1 cellular context compared by ENCODE assay signal in genomic region chr2:198712485-198712884, GRCh38.
TF ChIP-seq lines count a peak whose summit lies in the region.

No MANE protein-coding gene starts in this region.

TF ChIP-seq in GM12878, 131 proteins besides CTCF, POLR2A, EP300 and RAD21 (continued from another document):
- no peak for TF ChIP-seq ZBTB33 (IDR thresholded peaks at IDR 0.05)
- no peak for TF ChIP-seq SRF (IDR thresholded peaks at IDR 0.05; ENCODE audit: low read depth in 2 of 2, low read length in 2 of 2)
- no peak for TF ChIP-seq GATAD2B (conservative IDR thresholded peaks at IDR 0.05; ENCODE audit: low read depth)
- TF ChIP-seq PML (IDR thresholded peaks at IDR 0.05; ENCODE audit: low read length): no peak
- TF ChIP-seq, protein P1, sequence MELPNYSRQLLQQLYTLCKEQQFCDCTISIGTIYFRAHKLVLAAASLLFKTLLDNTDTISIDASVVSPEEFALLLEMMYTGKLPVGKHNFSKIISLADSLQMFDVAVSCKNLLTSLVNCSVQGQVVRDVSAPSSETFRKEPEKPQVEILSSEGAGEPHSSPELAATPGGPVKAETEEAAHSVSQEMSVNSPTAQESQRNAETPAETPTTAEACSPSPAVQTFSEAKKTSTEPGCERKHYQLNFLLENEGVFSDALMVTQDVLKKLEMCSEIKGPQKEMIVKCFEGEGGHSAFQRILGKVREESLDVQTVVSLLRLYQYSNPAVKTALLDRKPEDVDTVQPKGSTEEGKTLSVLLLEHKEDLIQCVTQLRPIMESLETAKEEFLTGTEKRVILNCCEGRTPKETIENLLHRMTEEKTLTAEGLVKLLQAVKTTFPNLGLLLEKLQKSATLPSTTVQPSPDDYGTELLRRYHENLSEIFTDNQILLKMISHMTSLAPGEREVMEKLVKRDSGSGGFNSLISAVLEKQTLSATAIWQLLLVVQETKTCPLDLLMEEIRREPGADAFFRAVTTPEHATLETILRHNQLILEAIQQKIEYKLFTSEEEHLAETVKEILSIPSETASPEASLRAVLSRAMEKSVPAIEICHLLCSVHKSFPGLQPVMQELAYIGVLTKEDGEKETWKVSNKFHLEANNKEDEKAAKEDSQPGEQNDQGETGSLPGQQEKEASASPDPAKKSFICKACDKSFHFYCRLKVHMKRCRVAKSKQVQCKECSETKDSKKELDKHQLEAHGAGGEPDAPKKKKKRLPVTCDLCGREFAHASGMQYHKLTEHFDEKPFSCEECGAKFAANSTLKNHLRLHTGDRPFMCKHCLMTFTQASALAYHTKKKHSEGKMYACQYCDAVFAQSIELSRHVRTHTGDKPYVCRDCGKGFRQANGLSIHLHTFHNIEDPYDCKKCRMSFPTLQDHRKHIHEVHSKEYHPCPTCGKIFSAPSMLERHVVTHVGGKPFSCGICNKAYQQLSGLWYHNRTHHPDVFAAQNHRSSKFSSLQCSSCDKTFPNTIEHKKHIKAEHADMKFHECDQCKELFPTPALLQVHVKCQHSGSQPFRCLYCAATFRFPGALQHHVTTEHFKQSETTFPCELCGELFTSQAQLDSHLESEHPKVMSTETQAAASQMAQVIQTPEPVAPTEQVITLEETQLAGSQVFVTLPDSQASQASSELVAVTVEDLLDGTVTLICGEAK (IDR thresholded peaks at IDR 0.05; ENCODE audit: borderline replicate concordance): no peak
- TF ChIP-seq RELB (IDR thresholded peaks at IDR 0.05; ENCODE audit: low read depth): no peak
- TF ChIP-seq SUZ12 (IDR thresholded peaks at IDR 0.05; ENCODE audit: unreplicated experiment): no peak
- no peak for TF ChIP-seq TBL1XR1 (IDR thresholded peaks at IDR 0.05; ENCODE audit: low read depth, low read length)
- no peak for TF ChIP-seq ESRRA (IDR thresholded peaks at IDR 0.05; ENCODE audit: low read length)
- TF ChIP-seq MEF2B (IDR thresholded peaks at IDR 0.05; ENCODE audit: partially characterized antibody, poor library complexity, severe bottlenecking): no peak
- TF ChIP-seq MYC (IDR thresholded peaks at IDR 0.05; ENCODE audit: insufficient read depth, insufficient read length, insufficient replicate concordance, low read length, severe bottlenecking): no peak
- no peak for TF ChIP-seq MTA3 (IDR thresholded peaks at IDR 0.05; ENCODE audit: borderline replicate concordance, low read length)
- TF ChIP-seq, protein P2, sequence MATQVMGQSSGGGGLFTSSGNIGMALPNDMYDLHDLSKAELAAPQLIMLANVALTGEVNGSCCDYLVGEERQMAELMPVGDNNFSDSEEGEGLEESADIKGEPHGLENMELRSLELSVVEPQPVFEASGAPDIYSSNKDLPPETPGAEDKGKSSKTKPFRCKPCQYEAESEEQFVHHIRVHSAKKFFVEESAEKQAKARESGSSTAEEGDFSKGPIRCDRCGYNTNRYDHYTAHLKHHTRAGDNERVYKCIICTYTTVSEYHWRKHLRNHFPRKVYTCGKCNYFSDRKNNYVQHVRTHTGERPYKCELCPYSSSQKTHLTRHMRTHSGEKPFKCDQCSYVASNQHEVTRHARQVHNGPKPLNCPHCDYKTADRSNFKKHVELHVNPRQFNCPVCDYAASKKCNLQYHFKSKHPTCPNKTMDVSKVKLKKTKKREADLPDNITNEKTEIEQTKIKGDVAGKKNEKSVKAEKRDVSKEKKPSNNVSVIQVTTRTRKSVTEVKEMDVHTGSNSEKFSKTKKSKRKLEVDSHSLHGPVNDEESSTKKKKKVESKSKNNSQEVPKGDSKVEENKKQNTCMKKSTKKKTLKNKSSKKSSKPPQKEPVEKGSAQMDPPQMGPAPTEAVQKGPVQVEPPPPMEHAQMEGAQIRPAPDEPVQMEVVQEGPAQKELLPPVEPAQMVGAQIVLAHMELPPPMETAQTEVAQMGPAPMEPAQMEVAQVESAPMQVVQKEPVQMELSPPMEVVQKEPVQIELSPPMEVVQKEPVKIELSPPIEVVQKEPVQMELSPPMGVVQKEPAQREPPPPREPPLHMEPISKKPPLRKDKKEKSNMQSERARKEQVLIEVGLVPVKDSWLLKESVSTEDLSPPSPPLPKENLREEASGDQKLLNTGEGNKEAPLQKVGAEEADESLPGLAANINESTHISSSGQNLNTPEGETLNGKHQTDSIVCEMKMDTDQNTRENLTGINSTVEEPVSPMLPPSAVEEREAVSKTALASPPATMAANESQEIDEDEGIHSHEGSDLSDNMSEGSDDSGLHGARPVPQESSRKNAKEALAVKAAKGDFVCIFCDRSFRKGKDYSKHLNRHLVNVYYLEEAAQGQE (IDR thresholded peaks at IDR 0.05; ENCODE audit: low read depth, low read length): no peak
